15 cellular contexts compared by ENCODE assay signal in genomic region chr4:11436673-11437072, GRCh38. TPM values are rescaled to one million over a fixed set of nuclear protein-coding genes. Genes with fewer than 3 reads are reported as not detected.
A peak's percentile ranks its signal among the peaks of the same experiment; 100 is the strongest.
DNase-seq lines count a peak whose midpoint lies in the region; ATAC-seq and TF ChIP-seq lines count a peak whose summit lies in the region.
"Had no signal": no experiment of that assay in that cellular context is flagged by ENCODE, and none has a peak within 500 bp of the region (broad histone marks: within the 10 kb centered on the region; RNA-seq: fewer than 3 reads in every experiment).

No MANE protein-coding gene starts in this region.

- H3K9me3 Mint-ChIP-seq in neural progenitor cell = no peaks in the 10 kb centered on the region
- H3K9me3 Mint-ChIP-seq: CD4-positive, alpha-beta memory T cell had no signal

- peaks cover 2% of the 10 kb centered on the region for H3K4me1 Mint-ChIP-seq in neural progenitor cell
- H3K4me1 Mint-ChIP-seq: CD4-positive, alpha-beta memory T cell had no signal

- ATAC-seq in GM19351 (IDR thresholded peaks at IDR 0.05; ENCODE audit: unreplicated experiment) (peak; percentile 58), HG02610 (IDR thresholded peaks at IDR 0.05; ENCODE audit: unreplicated experiment) (peak; percentile 58)

- no peak overlapping the region for H3K4me2 ChIP-seq in neural progenitor cell

- no peak overlapping the region for H3K4me3 Mint-ChIP-seq in neural progenitor cell
- H3K4me3 Mint-ChIP-seq: CD4-positive, alpha-beta memory T cell had no signal

- no peaks in the 10 kb centered on the region for H3K79me2 ChIP-seq in neural progenitor cell (ENCODE audit: low read depth)

- H3K27ac ChIP-seq in neural progenitor cell = no peak overlapping the region
- H3K27ac ChIP-seq: skin epidermis, stomach had no signal

- no peak overlapping the region for H3K4me3 ChIP-seq in neural progenitor cell
- H3K4me3 ChIP-seq: skin epidermis, stomach had no signal

- no peaks in the 10 kb centered on the region for H3K36me3 Mint-ChIP-seq in neural progenitor cell
- H3K36me3 Mint-ChIP-seq: CD4-positive, alpha-beta memory T cell had no signal

- H3K4me1 ChIP-seq in neural progenitor cell = peaks cover 4% of the 10 kb centered on the region

- H3K9me3 ChIP-seq in neural progenitor cell (ENCODE audit: low read depth) = no peaks in the 10 kb centered on the region
- H3K9me3 ChIP-seq: stomach had no signal

- H3K27ac Mint-ChIP-seq in neural progenitor cell = no peak overlapping the region

- H3K27me3 ChIP-seq in neural progenitor cell = peaks cover 6% of the 10 kb centered on the region
- H3K27me3 ChIP-seq: stomach had no signal

- H4K20me1 ChIP-seq in neural progenitor cell (ENCODE audit: low read depth) = no peaks in the 10 kb centered on the region

- H3F3A ChIP-seq in neural progenitor cell (ENCODE audit: low read depth) = no peaks in the 10 kb centered on the region

- H3K27me3 Mint-ChIP-seq in neural progenitor cell (ENCODE audit: insufficient read depth, low read depth) = no peaks in the 10 kb centered on the region

- DNase-seq in NCI-H146 (lab: John Stamatoyannopoulos, UW) (peak; percentile 63), neural progenitor cell (ENCODE audit: low spot score) (peak; percentile 44), AG08395 (ENCODE audit: low spot score) (no peak), ureter (ENCODE audit: low spot score) (no peak), AG20443 (ENCODE audit: low spot score) (no peak)
- DNase-seq: activated CD8-positive, alpha-beta memory T cell treated with anti-CD3 and anti-CD28 coated beads for 24 hours; activated gamma-delta T cell; CD4-positive, alpha-beta memory T cell; dermis blood vessel endothelial cell; Kasumi-1; nucleus accumbens; stomach had no signal

- H3K9ac ChIP-seq in neural progenitor cell = no peak overlapping the region

- TF ChIP-seq CTCF in neural progenitor cell (IDR thresholded peaks at IDR 0.05) = no peak

- no peaks in the 10 kb centered on the region for H3K36me3 ChIP-seq in neural progenitor cell
- H3K36me3 ChIP-seq: stomach had no signal

- H2AFZ ChIP-seq in neural progenitor cell (replicated peaks) = no peak overlapping the region

RNA-seq across cellular contexts. Expression of gene HS3ST1, which starts 8.0 kb away (rescaled TPM):
- total RNA-seq in neural progenitor cell (ENCODE audit: low replicate concordance) (not detected in 2 replicates), ureter (9.8 TPM)

Comparison
In these comparisons a context has a peak if more than half of its experiments do, and no peak if none do; other contexts are left out.
1. DNase-seq: peak in NCI-H146 (single experiment) and neural progenitor cell (single experiment); none in AG08395 (single experiment), ureter (single experiment) and AG20443 (single experiment).
2. RNA of gene HS3ST1, which starts 8.0 kb away (total RNA-seq): 9.8 TPM in ureter (single experiment); not detected in neural progenitor cell; every median in the first group is over 10 times any median in the second.